Comparison of ENCODE assay signal across 22 cellular contexts in genomic region chr19:54803410-54803809, GRCh38. TPM values are rescaled to one million over a fixed set of nuclear protein-coding genes. Genes with fewer than 3 reads are reported as not detected.
"Had no signal": no experiment of that assay in that cellular context is flagged by ENCODE, and none has a peak within 500 bp of the region (broad histone marks: within the 10 kb centered on the region; RNA-seq: fewer than 3 reads in every experiment).

Gene KIR2DL4 (plus strand): TSS chr19:54803610. CDS start chr19:54803652, 42 bp downstream.

- DNase-seq: activated B cell treated with CpG ODN at 0.5 μM for 24 hours; activated CD4-positive, alpha-beta T cell treated with anti-CD3 and anti-CD28 coated beads for 48 hours; activated naive CD4-positive, alpha-beta T cell treated with anti-CD3 and anti-CD28 coated beads, Interleukin-2, amount 50 U/mL, for 16 hours; adrenal gland; endodermal cell; gastrocnemius medialis; heart left ventricle; left cardiac atrium; lower lobe of right lung; stimulated activated CD4-positive, alpha-beta T cell treated with anti-CD3 and anti-CD28 coated beads, Interleukin-15, amount 100 ng/mL, for 24 hours; stimulated activated CD4-positive, alpha-beta T cell treated with anti-CD3 and anti-CD28 coated beads, Interleukin-4, amount 100 ng/mL, for 1 hour; stimulated activated naive CD4-positive, alpha-beta T cell; SW 1271; tibial artery had no signal

- H3K4me3 ChIP-seq: adrenal gland, gastrocnemius medialis, heart left ventricle, lower lobe of right lung, right atrium auricular region, tibial artery had no signal

- H3K36me3 ChIP-seq: adrenal gland, gastrocnemius medialis, heart left ventricle, lower lobe of right lung, neutrophil, right atrium auricular region, tibial artery had no signal

- H3K4me3 Mint-ChIP-seq: activated B cell treated with CpG ODN at 0.5 μM for 24 hours, endodermal cell, mesothelial cell of epicardium had no signal

- H3K27ac ChIP-seq: adrenal gland, gastrocnemius medialis, heart left ventricle, lower lobe of right lung, neutrophil, right atrium auricular region, tibial artery had no signal

- ATAC-seq: gastrocnemius medialis, heart left ventricle, left cardiac atrium had no signal

- H3K9me3 Mint-ChIP-seq: activated B cell treated with CpG ODN at 0.5 μM for 24 hours had no signal

- H3K27ac Mint-ChIP-seq: activated B cell treated with CpG ODN at 0.5 μM for 24 hours, endodermal cell, mesothelial cell of epicardium had no signal

- H3K9me3 ChIP-seq: adrenal gland, lower lobe of right lung, neutrophil, right atrium auricular region, tibial artery had no signal

- H3K4me1 Mint-ChIP-seq: activated B cell treated with CpG ODN at 0.5 μM for 24 hours, endodermal cell, mesothelial cell of epicardium had no signal

- H3K27me3 ChIP-seq: adrenal gland, gastrocnemius medialis, right atrium auricular region, tibial artery had no signal

- H3K4me1 ChIP-seq: adrenal gland, gastrocnemius medialis, heart left ventricle, lower lobe of right lung, right atrium auricular region, tibial artery had no signal

- H3K36me3 Mint-ChIP-seq: mesothelial cell of epicardium had no signal

RNA-seq across cellular contexts. Expression of gene KIR2DL4, which starts in this region (rescaled TPM):
- total RNA-seq: activated B cell treated with CpG ODN at 0.5 μM for 24 hours; dermis microvascular lymphatic vessel endothelial cell; endodermal cell; epithelial cell of proximal tubule; gastrocnemius medialis; left cardiac atrium; mesothelial cell of epicardium; myocyte; right atrium auricular region; skeletal muscle tissue; T-helper 2 cell treated with Interferon-gamma antibody and Interleukin-4, amounts not matched to agents 100 ng/mL and 5 ng/mL, for 36 hours had no signal
